Comparison of ENCODE assay signal across 29 cellular contexts in genomic region chr6:273441-274111, GRCh38. TPM values are rescaled to one million over a fixed set of nuclear protein-coding genes. Genes with fewer than 3 reads are reported as not detected.
DNase-seq lines count a peak whose midpoint lies in the region; ATAC-seq, FAIRE-seq and TF ChIP-seq lines count a peak whose summit lies in the region.
"Had no signal": no experiment of that assay in that cellular context is flagged by ENCODE, and none has a peak within 500 bp of the region (broad histone marks: within the 10 kb centered on the region; RNA-seq: fewer than 3 reads in every experiment).

No MANE protein-coding gene starts in this region.

- POLR2A ChIA-PET in HepG2 (lab: Yijun Ruan, JAX) = no interaction called here

- no peaks in the 10 kb centered on the region for H3K9me3 ChIP-seq in HepG2 (ENCODE audit: low read length)
- no peaks in the 10 kb centered on the region for H3K9me3 ChIP-seq in right lobe of liver
- H3K9me3 ChIP-seq in spleen = peaks cover 0 to 3% (median 0%) of the 10 kb centered on the region in 8 donors
- H3K9me3 ChIP-seq: A549, BE2C, lower lobe of right lung, ovary, vagina had no signal

- H3K36me3 ChIP-seq in HepG2 (replicated peaks in 1 of 2; ENCODE audit: control insufficient read depth in 1 of 2, insufficient read depth in 2 of 2, low read length in 2 of 2) (no peaks in the 10 kb centered on the region), right lobe of liver (no peaks in the 10 kb centered on the region), spleen (no peaks in the 10 kb centered on the region)
- H3K36me3 ChIP-seq: BE2C, lower lobe of right lung, ovary, vagina, WERI-Rb-1 had no signal

- 6% methylated on average over 2 of the region's 2 CpGs for WGBS in HepG2 (ENCODE audit: low lambda C conversion rate)
- WGBS in right lobe of liver (ENCODE audit: insufficient coverage, low coverage, low lambda C conversion rate, missing lambda C conversion rate) = 28% methylated on average over 2 of the region's 2 CpGs
- WGBS in spleen, 5 donors = 55 to 71% (median 63%) methylated on average over 2 of the region's 2 CpGs

- no peak overlapping the region for H3K4me3 ChIP-seq in HepG2 (replicated peaks in 1 of 3; ENCODE audit: insufficient read depth in 1 of 3, low read depth in 2 of 3, low read length in 3 of 3)
- H3K4me3 ChIP-seq in right lobe of liver = no peak overlapping the region
- no peak overlapping the region for H3K4me3 ChIP-seq in spleen
- H3K4me3 ChIP-seq: A549, lower lobe of right lung, ovary, vagina had no signal

- in situ Hi-C loops in HepG2 (cut with HindIII; ENCODE audit: extremely low pct_ligation_motif_present, low pct_unique_long_range_greater_than_20kb) = no loop called here

- no peak overlapping the region for H3K27ac ChIP-seq in HepG2 (ENCODE audit: extremely low read length, insufficient read depth, low read length)
- H3K27ac ChIP-seq in right lobe of liver = no peak overlapping the region
- H3K27ac ChIP-seq in spleen = no peak overlapping the region
- H3K27ac ChIP-seq: A549, lower lobe of right lung, ovary, vagina, WERI-Rb-1 had no signal

- TF ChIP-seq RAD21 in HepG2 (CRISPR knock-in tag; IDR thresholded peaks at IDR 0.05) = no peak

- no peaks in the 10 kb centered on the region for H4K20me1 ChIP-seq in HepG2 (ENCODE audit: insufficient read depth, low read length)

- DNase-seq in HepG2 (ENCODE audit: low spot score) (no peak), right lobe of liver (no peak), left ventricle myocardium superior (no peak), NCI-H146 (lab: John Stamatoyannopoulos, UW) (no peak), spleen (no peak), NCI-H524 (lab: John Stamatoyannopoulos, UW) (no peak)
- DNase-seq in stimulated activated naive CD4-positive, alpha-beta T cell treated with Interleukin-2 at 50 U/mL for 16 hours (lab: John Stamatoyannopoulos, UW) = no peak
- DNase-seq: activated CD4-positive, alpha-beta T cell treated with anti-CD3 and anti-CD28 coated beads for 48 hours; activated gamma-delta T cell treated with Interleukin-2 at 50 U/mL for 16 hours; activated T-cell treated with anti-CD3 and anti-CD28 coated beads, Interleukin-2, amount 50 U/mL, for 24 hours; BE2C; DMS153; effector CD4-positive, alpha-beta T cell; HCEC 1CT; lower lobe of right lung; NCI-H1048; NCI-H2029 treated with DMSO at 0.1 percent for 48 hours; NCI-H69; ovary; SIG-M5; stimulated activated CD4-positive, alpha-beta T cell treated with anti-CD3 and anti-CD28 coated beads, Interleukin-15, amount 100 ng/mL, for 24 hours; stimulated activated naive B cell treated with anti-CD40 and anti-IgM and Interleukin-4, amounts not matched to agents 10 μg/mL and 1 μg/mL and 100 μg/mL, for 72 hours; T-helper 9 cell; WERI-Rb-1 had no signal

- TF ChIP-seq POLR2A in HepG2 (IDR thresholded peaks at IDR 0.05; ENCODE audit: insufficient read depth in 1 of 2, low read depth in 2 of 2, low read length in 2 of 2) = no peak
- TF ChIP-seq POLR2A in right lobe of liver (IDR thresholded peaks at IDR 0.05) = no peak
- no peak for TF ChIP-seq POLR2A in spleen (IDR thresholded peaks at IDR 0.05)

- no peak overlapping the region for H2AFZ ChIP-seq in HepG2 (ENCODE audit: low read length)

- H3K27me3 ChIP-seq in HepG2 (ENCODE audit: control insufficient read depth in 1 of 2, insufficient read depth in 2 of 2, low read length in 2 of 2) = peaks cover 2 to 3% of the 10 kb centered on the region in 2 experiments; a peak in 1 of 5 replicates
- H3K27me3 ChIP-seq in right lobe of liver = no peaks in the 10 kb centered on the region
- no peaks in the 10 kb centered on the region for H3K27me3 ChIP-seq in spleen (replicated peaks in 1 of 7)
- H3K27me3 ChIP-seq: BE2C, ovary, vagina had no signal

- no peaks in the 10 kb centered on the region for H3K79me2 ChIP-seq in HepG2 (ENCODE audit: insufficient read depth, low read length)

- H3K9ac ChIP-seq in HepG2 (ENCODE audit: insufficient read depth, low read depth, low read length) = no peak overlapping the region

- ATAC-seq in HepG2 (no peak), right lobe of liver (no peak), left ventricle myocardium superior (peak; percentile 60)
- ATAC-seq: A549; lower lobe of right lung; Panc1; stimulated activated naive B cell treated with anti-CD40 and anti-IgM and Interleukin-4, amounts not matched to agents 10 μg/mL and 1 μg/mL and 100 μg/mL, for 72 hours had no signal

- no TSS peak for BruUV-seq in HepG2 (replicated peaks; lab: Mats Ljungman, UMichigan)

- no peak overlapping the region for H3K4me2 ChIP-seq in HepG2 (ENCODE audit: low read depth, low read length)
- H3K4me2 ChIP-seq: A549 had no signal

- H3K4me1 ChIP-seq in HepG2 (ENCODE audit: insufficient read depth, low read length) (no peaks in the 10 kb centered on the region), right lobe of liver (no peaks in the 10 kb centered on the region), spleen (peaks cover 0 to 31% (median 8%) of the 10 kb centered on the region in 6 donors)
- H3K4me1 ChIP-seq: A549, BE2C, lower lobe of right lung, vagina had no signal

- no peak for FAIRE-seq in HepG2 (lab: Jason Lieb, UNC)
- peak; percentile 55 for FAIRE-seq in endometrium (lab: Jason Lieb, UNC)
- FAIRE-seq: A549, islet of Langerhans had no signal

- intact Hi-C loops in HepG2 (cut with micrococcal nuclease; ENCODE audit: unreplicated experiment) (no loop called here), right lobe of liver (cut with DNase I) (no loop called here), left ventricle myocardium superior (cut with micrococcal nuclease) (no loop called here), spleen (cut with DNase I; ENCODE audit: low total_unique reads) (no loop called here)

- CTCF ChIA-PET in HepG2 (lab: Yijun Ruan, JAX; ENCODE audit: low intra/inter-chr PET ratio, low total read pairs) = no interaction called here

- TF ChIP-seq CTCF in HepG2 (CRISPR knock-in tag; IDR thresholded peaks at IDR 0.05) = no peak
- no peak for TF ChIP-seq CTCF in right lobe of liver (IDR thresholded peaks at IDR 0.05)
- no peak for TF ChIP-seq CTCF in spleen (IDR thresholded peaks at IDR 0.05 in 8 of 11, conservative IDR thresholded peaks at IDR 0.05 in 3 of 11)

- TF ChIP-seq EP300 in HepG2 (IDR thresholded peaks at IDR 0.05; ENCODE audit: low read depth in 2 of 2, low read length in 2 of 2) (no peak), HepG2 (CRISPR knock-in tag; IDR thresholded peaks at IDR 0.05; ENCODE audit: borderline replicate concordance) (no peak)

TF ChIP-seq in HepG2, 621 proteins besides CTCF, POLR2A, EP300 and RAD21 (continues in another document):
- TF ChIP-seq PREB (CRISPR knock-in tag; IDR thresholded peaks at IDR 0.05) = no peak
- TF ChIP-seq ZNF10 (CRISPR knock-in tag; IDR thresholded peaks at IDR 0.05; ENCODE audit: borderline replicate concordance, low read depth) = no peak
- no peak for TF ChIP-seq DR1 (CRISPR knock-in tag; IDR thresholded peaks at IDR 0.05)

RNA-seq across cellular contexts. Expression of gene DUSP22, which starts 18.7 kb away (rescaled TPM):
- 29.1 and 32.8 TPM in 2 replicates for total RNA-seq in HepG2 (2016; rRNA removed; fragmentation: Illumina TruSeq; extraction: Trizol)
- 22.6 TPM in 2 replicates for total RNA-seq in HepG2 (2016; cell fraction: cytosol; rRNA removed; fragmentation: Illumina TruSeq; extraction: Trizol; ENCODE audit: low read depth)
- total RNA-seq in HepG2 (2016; cell fraction: insoluble cytoplasmic fraction; rRNA removed; fragmentation: Illumina TruSeq; extraction: Trizol) = 25.5 and 31.6 TPM in 2 replicates
- 56.6 and 61.9 TPM in 2 replicates for total RNA-seq in HepG2 (2016; cell fraction: membrane; rRNA removed; fragmentation: Illumina TruSeq; extraction: Trizol)
- 32.2 and 39.4 TPM in 2 replicates for total RNA-seq in HepG2 (2016; cell fraction: nucleus; rRNA removed; fragmentation: Illumina TruSeq; extraction: Trizol)
- 20.2 and 22.5 TPM in 2 replicates for polyA plus RNA-seq in HepG2 (2011; rRNA removed)
- polyA plus RNA-seq in HepG2 (2011; cell fraction: cytosol; rRNA removed) = 21.7 and 22.6 TPM in 2 replicates
- 114 and 123 TPM in 2 replicates for polyA plus RNA-seq in HepG2 (2011; cell fraction: nucleus; rRNA removed)
- polyA plus RNA-seq in HepG2 (2012) = 26.8 and 53.2 TPM in 2 replicates
- 30.2 and 39.2 TPM in 2 replicates for polyA plus RNA-seq in HepG2 (2016; cell fraction: cytosol; fragmentation: Illumina TruSeq; extraction: Trizol; ENCODE audit: low read depth)
- polyA plus RNA-seq in HepG2 (2016; cell fraction: insoluble cytoplasmic fraction; fragmentation: Illumina TruSeq; extraction: Trizol; ENCODE audit: low read depth) = 30.2 and 36.3 TPM in 2 replicates
- 58.4 and 62.7 TPM in 2 replicates for polyA plus RNA-seq in HepG2 (2016; cell fraction: membrane; fragmentation: Illumina TruSeq; extraction: Trizol; ENCODE audit: low read depth)
- polyA plus RNA-seq in HepG2 (2016; cell fraction: nucleus; fragmentation: Illumina TruSeq; extraction: Trizol; ENCODE audit: insufficient read depth, low read depth) = 46.9 and 51.1 TPM in 2 replicates
- polyA minus RNA-seq in HepG2 (2011; rRNA and poly(A)+ RNA removed; ENCODE audit: low replicate concordance) = 5.3 and 29.0 TPM in 2 replicates
- 5.7 and 8.6 TPM in 2 replicates for polyA minus RNA-seq in HepG2 (2011; cell fraction: cytosol; rRNA and poly(A)+ RNA removed)
- 42.6 and 44.8 TPM in 2 replicates for polyA minus RNA-seq in HepG2 (2011; cell fraction: nucleus; rRNA and poly(A)+ RNA removed)
- 10 to 100 TPM; 20.6 to 24.8 (median 21.3) TPM for total RNA-seq in right lobe of liver
- 50.4 TPM for total RNA-seq in left ventricle myocardium superior
- total RNA-seq in spleen = 100 to 1,000 TPM in 1 of 7 donors, 10 to 100 TPM in 6; 60.5 to 120 (median 75.5) TPM
- 10 to 100 TPM; 41.2 to 65.7 (median 46.8) TPM for polyA plus RNA-seq in spleen
